Comparison of ENCODE assay signal across 12 cellular contexts in genomic region chr12:467591-467990, GRCh38. TPM values are rescaled to one million over a fixed set of nuclear protein-coding genes. Genes with fewer than 3 reads are reported as not detected.
"Had no signal": no experiment of that assay in that cellular context is flagged by ENCODE, and none has a peak within 500 bp of the region (broad histone marks: within the 10 kb centered on the region; RNA-seq: fewer than 3 reads in every experiment).

No MANE protein-coding gene starts in this region.

- H3K4me1 ChIP-seq: testis had no signal

- DNase-seq: activated CD4-positive, alpha-beta T cell treated with anti-CD3 and anti-CD28 coated beads, Interleukin-2, amount 50 U/mL, for 4 hours; activated naive CD4-positive, alpha-beta T cell treated with anti-CD3 and anti-CD28 coated beads, Interleukin-2, amount 50 U/mL, for 16 hours; activated T-cell treated with anti-CD3 and anti-CD28 coated beads, Interleukin-2, amount 50 U/mL, for 1 hour; hypothalamus; stimulated activated CD4-positive, alpha-beta T cell treated with anti-CD3 and anti-CD28 coated beads, Interleukin-15, amount 100 ng/mL, for 24 hours; stimulated activated CD4-positive, alpha-beta T cell treated with anti-CD3 and anti-CD28 coated beads, Interleukin-4, amount 100 ng/mL, for 24 hours; stimulated activated naive CD8-positive, alpha-beta T cell treated with anti-CD3 and anti-CD28 coated beads, Interleukin-15, amount 100 ng/mL, for 72 hours; T-helper 2 cell; testis had no signal

- H3K36me3 ChIP-seq: adrenal gland had no signal

- H3K27ac ChIP-seq: testis had no signal

- ATAC-seq: activated CD4-positive, CD25-positive, alpha-beta regulatory T cell treated with anti-CD3 and anti-CD28 coated beads, Interleukin-2, amount 50 U/mL, for 24 hours; stimulated activated naive CD8-positive, alpha-beta T cell treated with anti-CD3 and anti-CD28 coated beads, Interleukin-15, amount 100 ng/mL, for 72 hours had no signal

- H3K9me3 ChIP-seq: adrenal gland, testis had no signal

- H3K27me3 ChIP-seq: adrenal gland, testis had no signal

- H3K4me3 ChIP-seq: adrenal gland, testis had no signal

RNA-seq across cellular contexts. Expression of gene B4GALNT3, which starts 7.9 kb away (rescaled TPM):
- total RNA-seq: endothelial cell of umbilical vein had no signal
